In genomic region chr20:32592022-32592421, GRCh38 we compare ENCODE assay signal across 28 cellular contexts. TPM values are rescaled to one million over a fixed set of nuclear protein-coding genes. Genes with fewer than 3 reads are reported as not detected.
DNase-seq lines count a peak whose midpoint lies in the region; ATAC-seq, FAIRE-seq and TF ChIP-seq lines count a peak whose summit lies in the region.
"Had no signal": no experiment of that assay in that cellular context is flagged by ENCODE, and none has a peak within 500 bp of the region (broad histone marks: within the 10 kb centered on the region; RNA-seq: fewer than 3 reads in every experiment).

No MANE protein-coding gene starts in this region.

- CTCF ChIA-PET in K562 (lab: Yijun Ruan, JAX; ENCODE audit: low intra/inter-chr PET ratio) = no interaction called here
- CTCF ChIA-PET in PC-9 (lab: Charles Lee) = no interaction called here

- no peak overlapping the region for H3K14ac ChIP-seq in neuronal stem cell (ENCODE audit: low read length)

- no peak overlapping the region for H3K4ac ChIP-seq in neuronal stem cell (ENCODE audit: low read length)

- no peak overlapping the region for H4K8ac ChIP-seq in neuronal stem cell (ENCODE audit: low read depth, low read length)

- TF ChIP-seq CTCF in GM23338 (conservative IDR thresholded peaks at IDR 0.05; ENCODE audit: low read depth in 2 of 2) (no peak), K562 (IDR thresholded peaks at IDR 0.05 in 2 of 3, conservative IDR thresholded peaks at IDR 0.05 in 1 of 3; ENCODE audit: insufficient read depth in 2 of 3, low read depth in 1 of 3, low read length in 3 of 3) (no peak), ascending aorta (IDR thresholded peaks at IDR 0.05) (no peak), PC-9 (conservative IDR thresholded peaks at IDR 0.05) (no peak)

- in situ Hi-C loops in K562 (cut with MboI) = no loop called here

- no peak overlapping the region for H3K27ac Mint-ChIP-seq in GM23338
- H3K27ac Mint-ChIP-seq: CD14-positive monocyte had no signal

- H3K4me3 ChIP-seq in GM23338 (no peak overlapping the region), K562 (no peak overlapping the region), neuronal stem cell (ENCODE audit: low read length in 2 of 2) (no peak overlapping the region), ascending aorta (no peak overlapping the region), PC-9 (no peak overlapping the region)
- H3K4me3 ChIP-seq: BLaER1, GM12878 had no signal

- H3F3A ChIP-seq in GM23338 (replicated peaks; ENCODE audit: low read depth) = 0 out of 2 replicates have a peak, but pooled peaks cover 9% of the 10 kb centered on the region
- H3F3A ChIP-seq in PC-9 (ENCODE audit: insufficient read depth, low read depth) = peaks cover 8% of the 10 kb centered on the region; the same call in 1 of the 2 replicates

- no peak overlapping the region for H2BK120ac ChIP-seq in neuronal stem cell (ENCODE audit: low read depth, low read length)

- no peak overlapping the region for H2BK15ac ChIP-seq in neuronal stem cell (ENCODE audit: low read length)

- H3K27me3 Mint-ChIP-seq in GM23338 (ENCODE audit: insufficient read depth, low read depth, poor library complexity) = peaks cover 8% of the 10 kb centered on the region
- H3K27me3 Mint-ChIP-seq: CD4-positive, alpha-beta memory T cell had no signal

- H3K79me2 ChIP-seq in GM23338 (replicated peaks; ENCODE audit: insufficient read depth) (no peaks in the 10 kb centered on the region), K562 (ENCODE audit: control insufficient read depth, insufficient read depth, low read length) (no peaks in the 10 kb centered on the region), PC-9 (ENCODE audit: low read depth) (no peaks in the 10 kb centered on the region)

- no peaks in the 10 kb centered on the region; the same call in 2 of the 3 replicates for H3K9me3 Mint-ChIP-seq in GM23338
- H3K9me3 Mint-ChIP-seq: CD14-positive monocyte; CD4-positive, alpha-beta memory T cell; CD4-positive, CD25-positive, alpha-beta regulatory T cell; CD8-positive, alpha-beta memory T cell had no signal

- H3K36me3 Mint-ChIP-seq in GM23338 (ENCODE audit: low read depth) = no peaks in the 10 kb centered on the region
- H3K36me3 Mint-ChIP-seq: CD14-positive monocyte; CD4-positive, alpha-beta memory T cell; CD4-positive, CD25-positive, alpha-beta regulatory T cell; CD8-positive, alpha-beta memory T cell had no signal

- no peaks in the 10 kb centered on the region for H3K4me1 Mint-ChIP-seq in GM23338

- no peaks in the 10 kb centered on the region for H3K79me1 ChIP-seq in neuronal stem cell (ENCODE audit: low read depth, low read length)

- H3K27me3 ChIP-seq in GM23338 (ENCODE audit: insufficient read depth) = peaks cover 17% of the 10 kb centered on the region
- H3K27me3 ChIP-seq in K562 (ENCODE audit: control insufficient read depth in 2 of 2, insufficient read depth in 2 of 2, low read length in 2 of 2) = no peaks in the 10 kb centered on the region
- H3K27me3 ChIP-seq in neuronal stem cell (ENCODE audit: control insufficient read depth in 3 of 3, insufficient read depth in 3 of 3, low read depth in 1 of 3, low read length in 3 of 3) = peaks cover 0 to 40% (median 1%) of the 10 kb centered on the region in 3 experiments
- no peaks in the 10 kb centered on the region for H3K27me3 ChIP-seq in ascending aorta
- H3K27me3 ChIP-seq in PC-9 (ENCODE audit: insufficient read depth, low read depth) = no peaks in the 10 kb centered on the region
- H3K27me3 ChIP-seq: BE2C, BLaER1 had no signal

- DNase-seq in NCI-H146 treated with DMSO at 0.1 percent for 48 hours (lab: John Stamatoyannopoulos, UW; ENCODE audit: unreplicated experiment) (peak; percentile 31), NCI-H146 (lab: John Stamatoyannopoulos, UW) (no peak), GM23338 (ENCODE audit: low spot score) (no peak), K562 (ENCODE audit: extremely low read depth in 1 of 4, low spot score in 3 of 4) (no peak), neuronal stem cell (ENCODE audit: low spot score) (no peak), ascending aorta (ENCODE audit: low spot score in 2 of 2) (no peak), PC-9 (no peak)
- DNase-seq: ACHN; BE2C; C1 segment of cervical spinal cord; CD4-positive, alpha-beta memory T cell; CD4-positive, CD25-positive, alpha-beta regulatory T cell; CD8-positive, alpha-beta memory T cell; COR-L47; DMS 273 treated with DMSO at 0.1 percent for 48 hours; DMS153; DMS53; DMS79; DND-41; EL; GDM1 had no signal

- WGBS in K562 (ENCODE audit: insufficient coverage, low coverage, missing lambda C conversion rate) = 60% methylated on average over 2 of the region's 3 CpGs
- WGBS in neuronal stem cell (ENCODE audit: extremely low coverage in 2 of 2, insufficient read length in 2 of 2, insufficient replicate concordance in 1 of 2), 2 donors = no CpG with 5 or more reads among the region's 3 CpGs

- 0 out of 2 replicates have a peak overlapping the region, but pooled peaks have one; percentile 18 for H2AFZ ChIP-seq in GM23338
- no peak overlapping the region for H2AFZ ChIP-seq in K562 (ENCODE audit: low read depth, low read length)
- no peak overlapping the region for H2AFZ ChIP-seq in neuronal stem cell (ENCODE audit: low read length)
- H2AFZ ChIP-seq in PC-9 = no peak overlapping the region

- BruUV-seq in K562 (replicated peaks; lab: Mats Ljungman, UMichigan) (no TSS peak), PC-9 (replicated peaks; lab: Mats Ljungman, UMichigan) (no TSS peak)

- H3K36me3 ChIP-seq in GM23338 (ENCODE audit: insufficient read depth) (no peaks in the 10 kb centered on the region), K562 (ENCODE audit: control insufficient read depth, insufficient read depth, low read length) (0 out of 3 replicates have a peak, but pooled peaks cover 6% of the 10 kb centered on the region), neuronal stem cell (replicated peaks in 1 of 2; ENCODE audit: control insufficient read depth in 2 of 2, insufficient read depth in 2 of 2, low read length in 2 of 2) (no peaks in the 10 kb centered on the region), ascending aorta (no peaks in the 10 kb centered on the region), PC-9 (ENCODE audit: low read depth) (no peaks in the 10 kb centered on the region)
- H3K36me3 ChIP-seq: BE2C, BLaER1 had no signal

- H2AK5ac ChIP-seq in neuronal stem cell (ENCODE audit: low read depth, low read length) = peak overlapping the region; percentile 44

- H3K4me2 ChIP-seq in GM23338 = no peak overlapping the region
- no peak overlapping the region for H3K4me2 ChIP-seq in K562 (ENCODE audit: insufficient read depth, low read length)
- no peak overlapping the region for H3K4me2 ChIP-seq in neuronal stem cell (ENCODE audit: insufficient read depth, low read length, poor library complexity, severe bottlenecking)
- H3K4me2 ChIP-seq in PC-9 = no peak overlapping the region
- H3K4me2 ChIP-seq: BLaER1 had no signal

- H3K9ac ChIP-seq in K562 (ENCODE audit: insufficient read depth in 1 of 2, low read depth in 2 of 2, low read length in 2 of 2) (0 out of 4 replicates have a peak overlapping the region, but pooled peaks of 1 of the 2 experiments have one; percentile 13), neuronal stem cell (ENCODE audit: low read depth, low read length, poor library complexity) (no peak overlapping the region)
- H3K9ac ChIP-seq: BLaER1 had no signal

- intact Hi-C loops in K562 (cut with micrococcal nuclease) (no loop called here), ascending aorta (cut with DNase I) (no loop called here), PC-9 (cut with micrococcal nuclease; ENCODE audit: unreplicated experiment) (no loop called here)

- no peak overlapping the region for H2BK5ac ChIP-seq in neuronal stem cell (ENCODE audit: low read length)

- H3K23ac ChIP-seq in neuronal stem cell (ENCODE audit: low read depth, low read length, poor library complexity) = no peak overlapping the region

- POLR2A ChIA-PET in K562 (lab: Yijun Ruan, JAX) = interaction anchor here (0.6 kb wide), 1 partner anchor 37 kb away, joined by 4 read pairs; no protein-coding TSS in a partner anchor
- POLR2A ChIA-PET in PC-9 (lab: Charles Lee; ENCODE audit: unreplicated experiment) = no interaction called here

- no peak for FAIRE-seq in K562 (lab: Jason Lieb, UNC)
- FAIRE-seq: A204.1, GM12878, GM12892, GM18507 had no signal

- no peak for TF ChIP-seq POLR2A in K562 (conservative IDR thresholded peaks at IDR 0.05)

- no peak overlapping the region for H4K91ac ChIP-seq in neuronal stem cell (ENCODE audit: low read depth, low read length, poor library complexity)

- no peak for TF ChIP-seq EP300 in K562 (IDR thresholded peaks at IDR 0.05; ENCODE audit: low read length)

- no peak for ATAC-seq in GM23338
- no peak for ATAC-seq in K562
- ATAC-seq: GM12878 had no signal

- no peaks in the 10 kb centered on the region for H4K20me1 ChIP-seq in GM23338 (replicated peaks; ENCODE audit: insufficient read depth)
- H4K20me1 ChIP-seq in K562 (replicated peaks; ENCODE audit: control insufficient read depth, insufficient read depth, low read length) = 0 out of 2 replicates have a peak, but pooled peaks cover 4% of the 10 kb centered on the region
- no peaks in the 10 kb centered on the region for H4K20me1 ChIP-seq in PC-9 (ENCODE audit: insufficient read depth)

- H3K9me3 ChIP-seq in K562 (replicated peaks; ENCODE audit: control insufficient read depth, insufficient read depth, low read depth, low read length) (no peaks in the 10 kb centered on the region), neuronal stem cell (replicated peaks in 1 of 2; ENCODE audit: control insufficient read depth in 2 of 2, insufficient read depth in 1 of 2, low read depth in 1 of 2, low read length in 2 of 2) (no peaks in the 10 kb centered on the region), ascending aorta (no peaks in the 10 kb centered on the region), PC-9 (ENCODE audit: insufficient read depth, low read depth) (no peaks in the 10 kb centered on the region)
- H3K9me3 ChIP-seq: BE2C, BLaER1 had no signal

- H3K9me2 ChIP-seq in GM23338 (ENCODE audit: insufficient read depth) (no peaks in the 10 kb centered on the region), PC-9 (ENCODE audit: insufficient read depth) (no peaks in the 10 kb centered on the region)

- no peak overlapping the region for H3K18ac ChIP-seq in neuronal stem cell (ENCODE audit: low read length)

- H3K4me1 ChIP-seq in GM23338 (ENCODE audit: insufficient read depth) (no peaks in the 10 kb centered on the region), K562 (replicated peaks in 1 of 2; ENCODE audit: control insufficient read depth in 2 of 2, insufficient read depth in 2 of 2, low read length in 2 of 2) (peaks cover 6% of the 10 kb centered on the region in 2 experiments; a peak in 4 of 5 replicates), neuronal stem cell (ENCODE audit: control insufficient read depth in 2 of 2, insufficient read depth in 1 of 2, low read depth in 1 of 2, low read length in 2 of 2) (peaks cover 0 to 4% of the 10 kb centered on the region in 2 donors), ascending aorta (no peaks in the 10 kb centered on the region), PC-9 (replicated peaks; ENCODE audit: insufficient read depth) (peaks cover 14% of the 10 kb centered on the region)
- H3K4me1 ChIP-seq: BE2C had no signal

- H3K4me3 Mint-ChIP-seq in GM23338 = no peak overlapping the region
- H3K4me3 Mint-ChIP-seq: CD14-positive monocyte; CD4-positive, alpha-beta memory T cell; CD4-positive, CD25-positive, alpha-beta regulatory T cell; CD8-positive, alpha-beta memory T cell had no signal

- peaks cover 4% of the 10 kb centered on the region for H3K9me1 ChIP-seq in K562 (ENCODE audit: control insufficient read depth, insufficient read depth, low read length)

- H3K27ac ChIP-seq in GM23338 (ENCODE audit: low read depth) = no peak overlapping the region
- H3K27ac ChIP-seq in K562 (ENCODE audit: extremely low read depth, low read depth, low read length) = no peak overlapping the region
- no peak overlapping the region for H3K27ac ChIP-seq in neuronal stem cell (replicated peaks; ENCODE audit: low read length)
- no peak overlapping the region for H3K27ac ChIP-seq in ascending aorta
- H3K27ac ChIP-seq in PC-9 = no peak overlapping the region
- H3K27ac ChIP-seq: 22Rv1, BLaER1 had no signal

- TF ChIP-seq RAD21 in K562 (CRISPR knock-in tag; conservative IDR thresholded peaks at IDR 0.05 in 1 of 2, IDR thresholded peaks at IDR 0.05 in 1 of 2) = no peak

- no peak overlapping the region for H2BK12ac ChIP-seq in neuronal stem cell (ENCODE audit: low read length)

RNA-seq across cellular contexts. Expression of gene NOL4L, which starts 6.9 kb away (rescaled TPM):
- 32.8 and 38.8 TPM in 2 replicates for total RNA-seq in GM23338 (2014; rRNA removed; shearing (Covaris generic))
- polyA plus RNA-seq in GM23338 (2016; fragmentation: Nextera tagmentation; extraction: Ambion mirVana) = 36.7 and 39.2 TPM in 2 replicates
- total RNA-seq in K562 (2011; cell fraction: chromatin; rRNA removed; ENCODE audit: low replicate concordance) = 83.7 and 101 TPM in 2 replicates
- 37.2 and 38.4 TPM in 2 replicates for total RNA-seq in K562 (2011; cell fraction: nucleolus; rRNA removed)
- total RNA-seq in K562 (2011; cell fraction: nucleoplasm; rRNA removed) = 54.0 and 63.1 TPM in 2 replicates
- 14.8 and 17.9 TPM in 2 replicates for total RNA-seq in K562 (2014; rRNA removed)
- total RNA-seq in K562 (2014; rRNA removed; fragmentation: Illumina TruSeq; extraction: Trizol) = 9.7 and 10.6 TPM in 2 replicates
- 13.8 and 14.1 TPM in 2 replicates for total RNA-seq in K562 (2015; rRNA removed; fragmentation: Illumina TruSeq; extraction: Trizol)
- 33.2 and 36.2 TPM in 2 replicates for total RNA-seq in K562 (2021)
- polyA plus RNA-seq in K562 (2011; rRNA removed) = 11.6 and 15.4 TPM in 2 replicates
- polyA plus RNA-seq in K562 (2011; cell fraction: cytosol; rRNA removed) = 9.9 and 14.8 TPM in 2 replicates
- polyA plus RNA-seq in K562 (2011; cell fraction: nucleus; rRNA removed) = 42.8 and 74.6 TPM in 2 replicates
- 15.9 and 17.9 TPM in 2 replicates for polyA plus RNA-seq in K562 (2012)
- 14.8 and 16.0 TPM in 2 replicates for polyA plus RNA-seq in K562 (2014; fragmentation: Illumina TruSeq; extraction: Trizol)
- polyA plus RNA-seq in K562 (2014; fragmentation: Nextera tagmentation; extraction: Ambion mirVana) = 1 to 10 TPM; 5.1 to 6.6 TPM
- polyA plus RNA-seq in K562 (2014; rRNA removed) = 13.6 and 15.9 TPM in 2 replicates
- polyA minus RNA-seq in K562 (2011; rRNA and poly(A)+ RNA removed) = 10.1 and 11.5 TPM in 2 replicates
- polyA minus RNA-seq in K562 (2011; cell fraction: cytosol; rRNA and poly(A)+ RNA removed) = 15.5 and 25.2 TPM in 2 replicates
- 17.2 and 19.1 TPM in 2 replicates for polyA minus RNA-seq in K562 (2011; cell fraction: nucleus; rRNA and poly(A)+ RNA removed)
- polyA plus RNA-seq in neuronal stem cell (2013, experiment 1 of 2) = 27.2 TPM
- polyA plus RNA-seq in neuronal stem cell (2013, experiment 2 of 2) = 27.3 TPM
- 19.8 TPM for total RNA-seq in ascending aorta
- total RNA-seq in PC-9 (2021) = 40.9 and 44.0 TPM in 2 replicates
